8 cellular contexts compared by ENCODE assay signal in genomic region chr9:93268551-93269314, GRCh38.
A peak's percentile ranks its signal among the peaks of the same experiment; 100 is the strongest.
DNase-seq lines count a peak whose midpoint lies in the region; ATAC-seq and TF ChIP-seq lines count a peak whose summit lies in the region.

No MANE protein-coding gene starts in this region.

- peaks cover 11% of the 10 kb centered on the region for H3K4me1 Mint-ChIP-seq in activated CD8-positive, alpha-beta T cell treated with anti-CD3 and anti-CD28 coated beads, Interleukin-2, amount 10 ng/mL, durations not matched to agents 7 days and 5 days (ENCODE audit: low read depth)

- DNase-seq in DMS79 (lab: John Stamatoyannopoulos, UW) (peak; percentile 72), NCI-H146 treated with DMSO at 0.1 percent for 48 hours (lab: John Stamatoyannopoulos, UW; ENCODE audit: unreplicated experiment) (peak; percentile 81), osteoblast (ENCODE audit: insufficient read length, low spot score, missing footprints) (peak; percentile 64), foreskin melanocyte (no peak)
- DNase-seq in activated CD8-positive, alpha-beta T cell treated with anti-CD3 and anti-CD28 coated beads, Interleukin-2, amount 10 ng/mL, durations not matched to agents 7 days and 5 days, result peak; percentile 29

- H3K36me3 Mint-ChIP-seq in activated CD8-positive, alpha-beta T cell treated with anti-CD3 and anti-CD28 coated beads, Interleukin-2, amount 10 ng/mL, durations not matched to agents 7 days and 5 days (ENCODE audit: low read depth), result no peaks in the 10 kb centered on the region

- no peak overlapping the region for H3K4me3 Mint-ChIP-seq in activated CD8-positive, alpha-beta T cell treated with anti-CD3 and anti-CD28 coated beads, Interleukin-2, amount 10 ng/mL, durations not matched to agents 7 days and 5 days

- H3K79me2 ChIP-seq in osteoblast (ENCODE audit: insufficient read depth, low read length), result no peaks in the 10 kb centered on the region

- no peaks in the 10 kb centered on the region for H3K36me3 ChIP-seq in osteoblast (ENCODE audit: insufficient read depth, low read length)

- H3K27me3 ChIP-seq in osteoblast (ENCODE audit: insufficient read depth, low read length), result peaks cover 2% of the 10 kb centered on the region

- TF ChIP-seq CTCF in osteoblast (IDR thresholded peaks at IDR 0.05; ENCODE audit: extremely low read depth, low read depth, low read length), result no peak

- no peak overlapping the region for H3K4me2 ChIP-seq in osteoblast (ENCODE audit: insufficient read depth, low read length)

- peaks cover 5% of the 10 kb centered on the region for H3K9me3 Mint-ChIP-seq in activated CD8-positive, alpha-beta T cell treated with anti-CD3 and anti-CD28 coated beads, Interleukin-2, amount 10 ng/mL, durations not matched to agents 7 days and 5 days (ENCODE audit: insufficient read depth)

- no peaks in the 10 kb centered on the region for H3K9me3 ChIP-seq in osteoblast (ENCODE audit: low read depth, low read length)

- no peak overlapping the region for H3K27ac ChIP-seq in osteoblast (ENCODE audit: low read depth, low read length)

- H3K27ac Mint-ChIP-seq in activated CD8-positive, alpha-beta T cell treated with anti-CD3 and anti-CD28 coated beads, Interleukin-2, amount 10 ng/mL, durations not matched to agents 7 days and 5 days, result no peak overlapping the region

- H3K4me3 ChIP-seq in osteoblast (ENCODE audit: insufficient read depth, low read length), result no peak overlapping the region

- H3K4me1 ChIP-seq in osteoblast (ENCODE audit: insufficient read depth, low read length), result no peaks in the 10 kb centered on the region

- peaks cover 16% of the 10 kb centered on the region for H3K27me3 Mint-ChIP-seq in activated CD8-positive, alpha-beta T cell treated with anti-CD3 and anti-CD28 coated beads, Interleukin-2, amount 10 ng/mL, durations not matched to agents 7 days and 5 days (ENCODE audit: low read depth)

- H4K20me1 ChIP-seq in osteoblast (ENCODE audit: insufficient read depth, low read length), result no peaks in the 10 kb centered on the region

- H2AFZ ChIP-seq in osteoblast (ENCODE audit: low read length), result no peak overlapping the region

- CTCF ChIA-PET in activated CD8-positive, alpha-beta T cell treated with anti-CD3 and anti-CD28 coated beads, Interleukin-2, amount 10 ng/mL, durations not matched to agents 7 days and 5 days (lab: Charles Lee), result no interaction called here

- peak; percentile 57 for ATAC-seq in activated CD8-positive, alpha-beta T cell treated with anti-CD3 and anti-CD28 coated beads, Interleukin-2, amount 10 ng/mL, durations not matched to agents 7 days and 5 days
- ATAC-seq in HG02840 (IDR thresholded peaks at IDR 0.05; ENCODE audit: low FRiP score, unreplicated experiment), result no peak
- no peak for ATAC-seq in HG03196 (IDR thresholded peaks at IDR 0.05; ENCODE audit: unreplicated experiment)
- no peak for ATAC-seq in HG03135 (IDR thresholded peaks at IDR 0.05; ENCODE audit: unreplicated experiment)

- POLR2A ChIA-PET in activated CD8-positive, alpha-beta T cell treated with anti-CD3 and anti-CD28 coated beads, Interleukin-2, amount 10 ng/mL, durations not matched to agents 7 days and 5 days (lab: Charles Lee), result no interaction called here
